ENCODE assay signal across 8 cellular contexts in genomic region chr2:222655748-222656543, GRCh38. TPM values are rescaled to one million over a fixed set of nuclear protein-coding genes. Genes with fewer than 3 reads are reported as not detected.
A peak's percentile ranks its signal among the peaks of the same experiment; 100 is the strongest.
DNase-seq lines count a peak whose midpoint lies in the region; ATAC-seq and TF ChIP-seq lines count a peak whose summit lies in the region.

Gene FARSB (minus strand): TSS chr2:222656092. CDS start chr2:222656073, 19 bp downstream.

- peak within 1 kb of the TSS; percentile 100 for H3K4me3 Mint-ChIP-seq in GM23338
- peak within 1 kb of the TSS; percentile 96 to 100 (median 99) for H3K4me3 Mint-ChIP-seq in naive thymus-derived CD8-positive, alpha-beta T cell

- H3K79me2 ChIP-seq in DOHH2 (ENCODE audit: control insufficient read depth, low read length), result peaks cover 61% of the 10 kb centered on the region
- H3K79me2 ChIP-seq in GM23338 (replicated peaks; ENCODE audit: insufficient read depth), result peaks cover 53% of the 10 kb centered on the region
- peaks cover 46% of the 10 kb centered on the region for H3K79me2 ChIP-seq in fibroblast of lung (ENCODE audit: control insufficient read depth, insufficient read depth, low read length)

- peaks cover 6% of the 10 kb centered on the region; the same call in 2 of the 3 replicates for H3K36me3 Mint-ChIP-seq in GM23338 (ENCODE audit: low read depth)
- H3K36me3 Mint-ChIP-seq in naive thymus-derived CD8-positive, alpha-beta T cell, result peaks cover 0 to 4% (median 0%) of the 10 kb centered on the region in 3 donors

- peak within 1 kb of the TSS; percentile 81 for H3K27ac ChIP-seq in DOHH2 (ENCODE audit: low read depth, low read length)
- peak within 1 kb of the TSS; percentile 68; the same call in 1 of the 2 replicates for H3K27ac ChIP-seq in GM23338 (ENCODE audit: low read depth)
- peak within 1 kb of the TSS; percentile 99 for H3K27ac ChIP-seq in fibroblast of lung (ENCODE audit: insufficient read depth, low read length)

- peaks cover 40% of the 10 kb centered on the region for H3K4me1 ChIP-seq in DOHH2 (ENCODE audit: control insufficient read depth, low read length)
- H3K4me1 ChIP-seq in GM23338 (ENCODE audit: insufficient read depth), result peaks cover 13% of the 10 kb centered on the region; the same call in 1 of the 2 replicates
- H3K4me1 ChIP-seq in fibroblast of lung (ENCODE audit: control insufficient read depth, extremely low read depth, insufficient read depth, low read length), result no peaks in the 10 kb centered on the region

- H3K27me3 ChIP-seq in DOHH2 (ENCODE audit: control insufficient read depth, low read length), result no peaks in the 10 kb centered on the region
- no peaks in the 10 kb centered on the region for H3K27me3 ChIP-seq in GM23338 (ENCODE audit: insufficient read depth)
- H3K27me3 ChIP-seq in fibroblast of lung (ENCODE audit: control insufficient read depth, insufficient read depth, low read length), result no peaks in the 10 kb centered on the region

- H3F3A ChIP-seq in DOHH2 (ENCODE audit: control insufficient read depth, insufficient read depth), result no peaks in the 10 kb centered on the region
- no peaks in the 10 kb centered on the region for H3F3A ChIP-seq in GM23338 (replicated peaks; ENCODE audit: low read depth)

- H3K9me2 ChIP-seq in DOHH2 (replicated peaks; ENCODE audit: control insufficient read depth, low read length), result no peaks in the 10 kb centered on the region
- no peaks in the 10 kb centered on the region for H3K9me2 ChIP-seq in GM23338 (ENCODE audit: insufficient read depth)

- H3K36me3 ChIP-seq in DOHH2 (ENCODE audit: control insufficient read depth, low read length) (peaks cover 38% of the 10 kb centered on the region), GM23338 (ENCODE audit: insufficient read depth) (no peaks in the 10 kb centered on the region), fibroblast of lung (ENCODE audit: control insufficient read depth, insufficient read depth, low read length) (no peaks in the 10 kb centered on the region)

- H3K4me2 ChIP-seq in DOHH2 (ENCODE audit: low read length) (peak within 1 kb of the TSS; percentile 78), GM23338 (peak within 1 kb of the TSS; percentile 88), fibroblast of lung (ENCODE audit: extremely low read depth, insufficient read depth, low read length) (peak within 1 kb of the TSS; percentile 97)

- H4K20me1 ChIP-seq in DOHH2 (ENCODE audit: control insufficient read depth, insufficient read depth, low read depth, low read length) (peaks cover 7% of the 10 kb centered on the region; the same call in 1 of the 2 replicates), GM23338 (replicated peaks; ENCODE audit: insufficient read depth) (peaks cover 5% of the 10 kb centered on the region; the same call in 1 of the 2 replicates), fibroblast of lung (ENCODE audit: control insufficient read depth, extremely low read depth, insufficient read depth, low read length) (no peaks in the 10 kb centered on the region)

- DNase-seq in GM23338 (ENCODE audit: low spot score) (peak; percentile 96), LHCN-M2 (ENCODE audit: low read depth) (peak; percentile 93), RPMI8226 (peak; percentile 93), fibroblast of lung (ENCODE audit: low read depth in 2 of 2) (peak; percentile 91 to 97)
- DNase-seq in activated T-helper 1 cell treated with anti-CD3 and anti-CD28 coated beads, Interleukin-2, amount 50 U/mL, for 16 hours (ENCODE audit: low read depth in 1 of 2, low spot score in 1 of 2), result peak; percentile 81 to 86
- DNase-seq in naive thymus-derived CD8-positive, alpha-beta T cell, result peak; percentile 89 to 97 (median 94)
- peak; percentile 79 to 98 (median 94) for DNase-seq in stimulated activated naive CD4-positive, alpha-beta T cell (lab: John Stamatoyannopoulos, UW)

- peak; percentile 93 for ATAC-seq in GM23338
- ATAC-seq in naive thymus-derived CD8-positive, alpha-beta T cell, result peak; percentile 92 to 93

- H3K27me3 Mint-ChIP-seq in GM23338 (ENCODE audit: insufficient read depth, low read depth, poor library complexity), result peaks cover 7% of the 10 kb centered on the region
- H3K27me3 Mint-ChIP-seq in naive thymus-derived CD8-positive, alpha-beta T cell, result no peaks in the 10 kb centered on the region

- POLR2A ChIA-PET in naive thymus-derived CD8-positive, alpha-beta T cell (lab: Charles Lee), result interaction anchor here (0.5 to 2.0 kb wide), 3 partner anchors 51 to 205 kb away, joined by 3 to 7 read pairs (median 5); partner anchors contain the start of gene ACSL3

- H2AFZ ChIP-seq in GM23338, result peak within 1 kb of the TSS; percentile 86
- H2AFZ ChIP-seq in fibroblast of lung (ENCODE audit: low read length), result peak within 1 kb of the TSS; percentile 96

- H3K9me3 ChIP-seq in DOHH2 (ENCODE audit: control insufficient read depth, insufficient read depth, low read length) (no peaks in the 10 kb centered on the region), fibroblast of lung (ENCODE audit: control insufficient read depth, insufficient read depth, low read depth, low read length) (no peaks in the 10 kb centered on the region)

- H3K4me1 Mint-ChIP-seq in GM23338, result peaks cover 21% of the 10 kb centered on the region; the same call in 2 of the 3 replicates
- H3K4me1 Mint-ChIP-seq in naive thymus-derived CD8-positive, alpha-beta T cell, result peaks cover 19 to 56% (median 49%) of the 10 kb centered on the region in 4 donors

- TF ChIP-seq CTCF in DOHH2 (IDR thresholded peaks at IDR 0.05; ENCODE audit: low read depth, low read length, poor library complexity, severe bottlenecking) (no peak), GM23338 (conservative IDR thresholded peaks at IDR 0.05; ENCODE audit: low read depth in 2 of 2) (no peak), fibroblast of lung (conservative IDR thresholded peaks at IDR 0.05 in 1 of 2, IDR thresholded peaks at IDR 0.05 in 1 of 2; ENCODE audit: low read depth in 1 of 2, low read length in 2 of 2) (no peak)

- H3K9me3 Mint-ChIP-seq in GM23338, result peaks cover 3% of the 10 kb centered on the region; the same call in 2 of the 3 replicates
- no peaks in the 10 kb centered on the region for H3K9me3 Mint-ChIP-seq in naive thymus-derived CD8-positive, alpha-beta T cell

- peak within 1 kb of the TSS; percentile 98 for H3K9ac ChIP-seq in fibroblast of lung (ENCODE audit: insufficient read depth, low read length)

- peak within 1 kb of the TSS; percentile 100 for H3K27ac Mint-ChIP-seq in GM23338
- H3K27ac Mint-ChIP-seq in naive thymus-derived CD8-positive, alpha-beta T cell, result peak within 1 kb of the TSS; percentile 99 to 100 (median 99)

- peak within 1 kb of the TSS; percentile 98 for H3K4me3 ChIP-seq in DOHH2 (ENCODE audit: low read length)
- peak within 1 kb of the TSS; percentile 80 for H3K4me3 ChIP-seq in GM23338
- peak within 1 kb of the TSS; percentile 93 to 99 (median 98) for H3K4me3 ChIP-seq in fibroblast of lung (replicated peaks in 1 of 4; ENCODE audit: control extremely low read depth in 1 of 4, insufficient read depth in 1 of 4, low read depth in 3 of 4, low read length in 4 of 4)

TF ChIP-seq in GM23338, 12 proteins besides CTCF, POLR2A, EP300 and RAD21 (continues in another document):
- no peak for TF ChIP-seq NANOG (IDR thresholded peaks at IDR 0.05; ENCODE audit: borderline replicate concordance)
- no peak for TF ChIP-seq STAT1 (IDR thresholded peaks at IDR 0.05; ENCODE audit: unreplicated experiment)
- peak; percentile 86 for TF ChIP-seq POLR2AphosphoS5 (IDR thresholded peaks at IDR 0.05; ENCODE audit: low read depth)
- no peak for TF ChIP-seq EZH2phosphoT487 (IDR thresholded peaks at IDR 0.05; ENCODE audit: unreplicated experiment)
- peak; percentile 75 for TF ChIP-seq ETS1 (IDR thresholded peaks at IDR 0.05)
- no peak for TF ChIP-seq REST (IDR thresholded peaks at IDR 0.05; ENCODE audit: unreplicated experiment)
- TF ChIP-seq EZH2 (IDR thresholded peaks at IDR 0.05; ENCODE audit: low read depth, unreplicated experiment), result no peak

RNA-seq across cellular contexts. Expression of gene FARSB, which starts in this region (rescaled TPM):
- 32.2 and 32.5 TPM in 2 replicates for total RNA-seq in GM23338 (2014; rRNA removed; shearing (Covaris generic))
- 34.8 and 40.0 TPM in 2 replicates for polyA plus RNA-seq in GM23338 (2016; fragmentation: Nextera tagmentation; extraction: Ambion mirVana)
- total RNA-seq in LHCN-M2 (2014; rRNA removed), result 39.1 and 43.8 TPM in 2 replicates
- polyA plus RNA-seq in LHCN-M2 (2012), result 25.3 TPM
- total RNA-seq in fibroblast of lung, result 9.4 and 9.5 TPM in 2 replicates
- 34.8 and 50.4 TPM in 2 replicates for polyA plus RNA-seq in fibroblast of lung
- polyA plus RNA-seq in fibroblast of lung (2012), result 23.6 and 35.3 TPM in 2 replicates
- 4.9 and 9.1 TPM in 2 replicates for polyA minus RNA-seq in fibroblast of lung (ENCODE audit: low replicate concordance)
- total RNA-seq in naive thymus-derived CD8-positive, alpha-beta T cell, result 10 to 100 TPM; 15.8 to 16.1 TPM
- 10 to 100 TPM; 28.2 to 34.2 (median 33.8) TPM for polyA plus RNA-seq in naive thymus-derived CD8-positive, alpha-beta T cell

Comparison
In these comparisons a context has a peak if more than half of its experiments do, and no peak if none do; other contexts are left out.
1. Peak in every context shown above with its lines: DNase-seq, ATAC-seq, H3K4me3 ChIP-seq and H3K27ac ChIP-seq.